8 cellular contexts compared by ENCODE assay signal in the genomic region with DNA sequence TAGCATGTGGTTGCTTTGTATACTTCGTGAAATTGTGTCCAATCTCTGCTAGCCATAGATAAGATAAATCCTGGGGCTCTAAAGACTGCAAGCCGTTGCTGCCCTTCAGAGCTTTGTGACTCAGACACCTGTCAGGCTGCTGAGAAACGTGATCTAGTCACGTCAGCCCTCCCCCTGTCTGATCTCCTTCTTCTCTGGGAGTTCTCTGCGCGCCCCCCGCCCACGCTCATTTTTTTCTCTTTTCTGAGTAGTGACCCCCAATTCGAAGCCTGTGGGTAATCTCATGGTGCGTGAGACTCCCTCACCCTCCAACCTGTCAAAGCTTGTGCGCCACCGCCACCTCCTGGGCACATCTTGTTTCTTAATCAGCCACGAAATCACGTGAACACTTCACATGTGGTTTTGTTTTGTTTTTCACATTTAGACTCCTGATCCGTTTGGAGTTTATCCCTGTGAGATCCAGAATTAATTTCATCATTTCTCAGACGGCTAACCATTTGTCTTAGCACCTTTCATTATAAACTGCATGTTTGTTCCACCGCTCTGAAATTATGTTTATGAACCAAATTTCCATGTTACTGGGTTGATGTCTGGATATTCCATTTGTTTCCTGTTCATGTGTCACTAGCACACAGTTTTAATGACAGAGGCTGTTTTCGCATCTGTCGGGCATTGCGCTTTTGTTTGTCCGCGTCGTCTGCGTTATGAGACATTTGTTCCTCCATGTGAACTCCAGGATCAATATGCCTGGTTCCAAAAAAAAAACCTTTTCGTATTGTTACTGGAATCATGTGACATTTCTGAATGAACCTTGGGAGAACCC.
A peak's percentile ranks its signal among the peaks of the same experiment; 100 is the strongest.
DNase-seq lines count a peak whose midpoint lies in the region; ATAC-seq and TF ChIP-seq lines count a peak whose summit lies in the region.

No MANE protein-coding gene starts in this region.

- DNase-seq in AML-193 (lab: John Stamatoyannopoulos, UW) (peak; percentile 62 to 75), NCI-H2227 (lab: John Stamatoyannopoulos, UW; ENCODE audit: unreplicated experiment) (peak; percentile 69), choroid plexus epithelial cell (ENCODE audit: low read depth) (peak; percentile 85), kidney glomerular epithelial cell (lab: John Stamatoyannopoulos, UW) (peak; percentile 63), NCI-H1048 (lab: John Stamatoyannopoulos, UW) (no peak)
- DNase-seq in activated CD4-positive, alpha-beta T cell treated with anti-CD3 and anti-CD28 coated beads for 4 hours = peak; percentile 80 to 87
- peak; percentile 56 to 68 for DNase-seq in stimulated activated CD4-positive, alpha-beta T cell treated with anti-CD3 and anti-CD28 coated beads, Interleukin-15, amount 100 ng/mL, for 1 hour (ENCODE audit: low read depth in 1 of 2, low spot score in 1 of 2)

- ATAC-seq in GM21515 (IDR thresholded peaks at IDR 0.05; ENCODE audit: unreplicated experiment) = peak; percentile 44

- peak; percentile 79 for TF ChIP-seq CTCF in choroid plexus epithelial cell (conservative IDR thresholded peaks at IDR 0.05; ENCODE audit: low read depth, low read length)

- H3K4me3 ChIP-seq in choroid plexus epithelial cell (ENCODE audit: low read depth, low read length) = peak overlapping the region; percentile 97
